In genomic region chr2:18178736-18179349, GRCh38 we compare ENCODE assay signal across 9 cellular contexts.
DNase-seq lines count a peak whose midpoint lies in the region; ATAC-seq and FAIRE-seq lines count a peak whose summit lies in the region.
"Had no signal": no experiment of that assay in that cellular context is flagged by ENCODE, and none has a peak within 500 bp of the region (broad histone marks: within the 10 kb centered on the region; RNA-seq: fewer than 3 reads in every experiment).

No MANE protein-coding gene starts in this region.

- no peak overlapping the region for H3K27ac Mint-ChIP-seq in activated CD4-positive, alpha-beta memory T cell treated with anti-CD3 and anti-CD28 coated beads, Interleukin-2, amount 10 ng/mL, durations not matched to agents 7 days and 5 days
- H3K27ac Mint-ChIP-seq in activated T-cell treated with anti-CD3 and anti-CD28 coated beads, Interleukin-2, amount 50 U/mL, for 24 hours, result no peak overlapping the region
- H3K27ac Mint-ChIP-seq: activated naive CD8-positive, alpha-beta T cell had no signal

- no peak overlapping the region for H3K27ac ChIP-seq in small intestine (ENCODE audit: low read depth in 1 of 2, low read length in 1 of 2)

- H3K4me3 ChIP-seq in small intestine (ENCODE audit: low read depth in 1 of 2, low read length in 2 of 2), result no peak overlapping the region

- ATAC-seq in GM18870 (IDR thresholded peaks at IDR 0.05; ENCODE audit: unreplicated experiment) (peak; percentile 97), HG03066 (IDR thresholded peaks at IDR 0.05; ENCODE audit: low read depth, unreplicated experiment) (peak; percentile 92), Right ventricle myocardium superior (ENCODE audit: poor library complexity) (peak; percentile 80)

- CTCF ChIA-PET in activated CD4-positive, alpha-beta memory T cell treated with anti-CD3 and anti-CD28 coated beads, Interleukin-2, amount 10 ng/mL, durations not matched to agents 7 days and 5 days (lab: Charles Lee), result interaction anchor here (1.2 to 1.5 kb wide), 4 partner anchors 12 to 327 kb away, joined by 3 to 5 read pairs (median 4); no protein-coding TSS in a partner anchor

- FAIRE-seq in small intestine (lab: Jason Lieb, UNC), result peak; percentile 39

- H3K4me1 Mint-ChIP-seq in activated CD4-positive, alpha-beta memory T cell treated with anti-CD3 and anti-CD28 coated beads, Interleukin-2, amount 10 ng/mL, durations not matched to agents 7 days and 5 days, result no peaks in the 10 kb centered on the region
- H3K4me1 Mint-ChIP-seq in activated T-cell treated with anti-CD3 and anti-CD28 coated beads, Interleukin-2, amount 50 U/mL, for 24 hours (ENCODE audit: low read depth), result no peaks in the 10 kb centered on the region

- H3K4me1 ChIP-seq in small intestine (ENCODE audit: control insufficient read depth in 2 of 2, insufficient read depth in 1 of 2, low read depth in 1 of 2, low read length in 1 of 2), result no peaks in the 10 kb centered on the region

- no peaks in the 10 kb centered on the region for H3K9me3 ChIP-seq in small intestine (ENCODE audit: control insufficient read depth, low read depth)

- DNase-seq in D341Med (ENCODE audit: low spot score) (peak; percentile 43), NCI-H2171 (lab: John Stamatoyannopoulos, UW) (peak; percentile 48), Right ventricle myocardium superior (no peak), small intestine (peak; percentile 47)
- peak; percentile 23 for DNase-seq in activated CD4-positive, alpha-beta memory T cell treated with anti-CD3 and anti-CD28 coated beads, Interleukin-2, amount 10 ng/mL, durations not matched to agents 7 days and 5 days
- DNase-seq in activated T-cell treated with anti-CD3 and anti-CD28 coated beads, Interleukin-2, amount 50 U/mL, for 24 hours, result no peak

- POLR2A ChIA-PET in activated CD4-positive, alpha-beta memory T cell treated with anti-CD3 and anti-CD28 coated beads, Interleukin-2, amount 10 ng/mL, durations not matched to agents 7 days and 5 days (lab: Charles Lee), result no interaction called here

- H3K36me3 Mint-ChIP-seq in activated CD4-positive, alpha-beta memory T cell treated with anti-CD3 and anti-CD28 coated beads, Interleukin-2, amount 10 ng/mL, durations not matched to agents 7 days and 5 days (ENCODE audit: low read depth), result no peaks in the 10 kb centered on the region
- H3K36me3 Mint-ChIP-seq in activated T-cell treated with anti-CD3 and anti-CD28 coated beads, Interleukin-2, amount 50 U/mL, for 24 hours (ENCODE audit: low read depth), result no peaks in the 10 kb centered on the region
- H3K36me3 Mint-ChIP-seq: activated naive CD8-positive, alpha-beta T cell had no signal

- H3K27me3 Mint-ChIP-seq in activated CD4-positive, alpha-beta memory T cell treated with anti-CD3 and anti-CD28 coated beads, Interleukin-2, amount 10 ng/mL, durations not matched to agents 7 days and 5 days, result no peaks in the 10 kb centered on the region
- H3K27me3 Mint-ChIP-seq in activated T-cell treated with anti-CD3 and anti-CD28 coated beads, Interleukin-2, amount 50 U/mL, for 24 hours, result peaks cover 6% of the 10 kb centered on the region

- no peaks in the 10 kb centered on the region for H3K36me3 ChIP-seq in small intestine (ENCODE audit: control insufficient read depth in 2 of 2, insufficient read depth in 2 of 2, low read length in 2 of 2)

- no peaks in the 10 kb centered on the region for H3K27me3 ChIP-seq in small intestine (ENCODE audit: control insufficient read depth in 2 of 2, insufficient read depth in 2 of 2, low read length in 2 of 2)

- no peaks in the 10 kb centered on the region for H3K9me3 Mint-ChIP-seq in activated CD4-positive, alpha-beta memory T cell treated with anti-CD3 and anti-CD28 coated beads, Interleukin-2, amount 10 ng/mL, durations not matched to agents 7 days and 5 days
- no peaks in the 10 kb centered on the region for H3K9me3 Mint-ChIP-seq in activated T-cell treated with anti-CD3 and anti-CD28 coated beads, Interleukin-2, amount 50 U/mL, for 24 hours

- no peak overlapping the region for H3K4me3 Mint-ChIP-seq in activated CD4-positive, alpha-beta memory T cell treated with anti-CD3 and anti-CD28 coated beads, Interleukin-2, amount 10 ng/mL, durations not matched to agents 7 days and 5 days
- no peak overlapping the region for H3K4me3 Mint-ChIP-seq in activated T-cell treated with anti-CD3 and anti-CD28 coated beads, Interleukin-2, amount 50 U/mL, for 24 hours
- H3K4me3 Mint-ChIP-seq: activated naive CD8-positive, alpha-beta T cell had no signal

- 0 to 26% (median 4%) methylated on average over 1 of the region's 1 CpG for WGBS in small intestine, 3 donors

- intact Hi-C loops in Right ventricle myocardium superior (cut with DNase I), result no loop called here

Comparison
In these comparisons a context has a peak if more than half of its experiments do, and no peak if none do; other contexts are left out.
1. DNase-seq: peak in D341Med (single experiment), NCI-H2171 (single experiment), activated CD4-positive, alpha-beta memory T cell treated with anti-CD3 and anti-CD28 coated beads, Interleukin-2, amount 10 ng/mL, durations not matched to agents 7 days and 5 days (single experiment) and small intestine (single experiment); none in Right ventricle myocardium superior (single experiment) and activated T-cell treated with anti-CD3 and anti-CD28 coated beads, Interleukin-2, amount 50 U/mL, for 24 hours (single experiment).
2. Peak in every context shown above with its lines, with median percentiles within 50 percentile points of each other: ATAC-seq.